ENCODE assay signal across 12 cellular contexts in the genomic region with DNA sequence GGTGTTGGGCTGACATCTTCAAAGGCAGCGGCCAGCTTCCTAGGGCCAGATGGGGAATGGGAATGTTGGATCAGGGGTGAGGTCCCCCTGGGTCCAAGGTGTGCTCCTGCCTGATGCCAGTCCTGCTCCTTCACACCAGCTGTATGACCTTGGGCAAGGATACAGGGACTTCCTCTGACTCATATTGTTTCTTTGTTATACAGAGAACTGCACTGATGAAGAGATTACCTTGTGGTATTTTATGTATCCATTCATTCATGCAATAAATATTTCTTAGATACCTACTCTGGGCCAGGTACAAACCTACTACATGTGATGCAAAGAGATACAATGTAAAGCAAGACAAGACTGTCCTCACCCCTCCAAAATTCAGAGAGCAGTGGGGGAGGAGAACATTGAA. TPM values are rescaled to one million over a fixed set of nuclear protein-coding genes. Genes with fewer than 3 reads are reported as not detected.
"Had no signal": no experiment of that assay in that cellular context is flagged by ENCODE, and none has a peak within 500 bp of the region (broad histone marks: within the 10 kb centered on the region; RNA-seq: fewer than 3 reads in every experiment).

No MANE protein-coding gene starts in this region.

- H3K4me1 ChIP-seq: HAP-1 had no signal

- H3K9ac ChIP-seq: GM23248 had no signal

- FAIRE-seq: HTR-8/SVneo, K562 had no signal

- H3K4me3 Mint-ChIP-seq: HFFc6 had no signal

- ATAC-seq: HCT116, K562 had no signal

- H3K36me3 ChIP-seq: HAP-1 had no signal

- H3K27ac Mint-ChIP-seq: HFFc6 had no signal

- H3K4me3 ChIP-seq: GM23248, HAP-1, K562 had no signal

- H3K27ac ChIP-seq: GM23248 had no signal

- H3K9me3 ChIP-seq: HAP-1 had no signal

- DNase-seq: GM23248, GOT3, H7, HFFc6, IMR-90, Kasumi-1, KG1 had no signal

- H2AFZ ChIP-seq: GM23248 had no signal

RNA-seq across cellular contexts. Expression of a gene that starts 3.9 kb away (rescaled TPM):
- total RNA-seq: HT-29, K562 had no signal
- polyA plus RNA-seq: K562 had no signal
